1 cellular context compared by ENCODE assay signal in genomic region chr19:48203794-48204628, GRCh38.
TF ChIP-seq lines count a peak whose summit lies in the region.

No MANE protein-coding gene starts in this region.

TF ChIP-seq in HEK293, 187 proteins besides CTCF, POLR2A, EP300 and RAD21 (continued from another document):
- TF ChIP-seq ZNF555 (tag by site-specific recombination; conservative IDR thresholded peaks at IDR 0.05) (no peak), ZNF155 (tag by site-specific recombination; IDR thresholded peaks at IDR 0.05) (no peak), SCRT1 (tag by site-specific recombination; IDR thresholded peaks at IDR 0.05; ENCODE audit: borderline replicate concordance) (peak; percentile 95), ZNF623 (tag by site-specific recombination; IDR thresholded peaks at IDR 0.05) (no peak), ZNF514 (tag by site-specific recombination; IDR thresholded peaks at IDR 0.05) (no peak), ZSCAN16 (tag by site-specific recombination; IDR thresholded peaks at IDR 0.05) (no peak), ZNF223 (tag by site-specific recombination; IDR thresholded peaks at IDR 0.05) (no peak), KLF7 (tag by site-specific recombination; IDR thresholded peaks at IDR 0.05; ENCODE audit: borderline replicate concordance) (no peak), ZNF311 (tag by site-specific recombination; IDR thresholded peaks at IDR 0.05; ENCODE audit: borderline replicate concordance) (no peak), ZNF501 (tag by site-specific recombination; IDR thresholded peaks at IDR 0.05) (no peak), ZNF366 (tag by site-specific recombination; conservative IDR thresholded peaks at IDR 0.05) (peak; percentile 73), ZNF548 (tag by site-specific recombination; IDR thresholded peaks at IDR 0.05) (no peak), ZNF529 (tag by site-specific recombination; IDR thresholded peaks at IDR 0.05; ENCODE audit: insufficient replicate concordance) (no peak), ZNF707 (tag by site-specific recombination; IDR thresholded peaks at IDR 0.05) (no peak), ZBTB20 (tag by site-specific recombination; IDR thresholded peaks at IDR 0.05) (0 out of 2 replicates have a peak, but pooled peaks have one; percentile 9), ZNF629 (tag by site-specific recombination; IDR thresholded peaks at IDR 0.05) (0 out of 2 replicates have a peak, but pooled peaks have one; percentile 26), PRDM10 (tag by site-specific recombination; IDR thresholded peaks at IDR 0.05) (no peak), INSM2 (tag by site-specific recombination; IDR thresholded peaks at IDR 0.05) (no peak), ZNF654 (tag by site-specific recombination; IDR thresholded peaks at IDR 0.05; ENCODE audit: low read depth) (no peak), GLIS2 (tag by site-specific recombination; IDR thresholded peaks at IDR 0.05) (peak; percentile 52; the same call in 1 of the 2 replicates), ZNF184 (tag by site-specific recombination; IDR thresholded peaks at IDR 0.05) (no peak), ZNF777 (tag by site-specific recombination; IDR thresholded peaks at IDR 0.05; ENCODE audit: borderline replicate concordance) (no peak), ZNF571 (tag by site-specific recombination; IDR thresholded peaks at IDR 0.05) (no peak), EGR2 (tag by site-specific recombination; IDR thresholded peaks at IDR 0.05; ENCODE audit: low read depth) (peak; percentile 57), ZNF473 (tag by site-specific recombination; IDR thresholded peaks at IDR 0.05) (no peak), ZNF792 (tag by site-specific recombination; IDR thresholded peaks at IDR 0.05) (no peak; the same call in 1 of the 2 replicates), MZF1 (tag by site-specific recombination; IDR thresholded peaks at IDR 0.05; ENCODE audit: borderline replicate concordance) (peak; percentile 72), ZNF324 (tag by site-specific recombination; IDR thresholded peaks at IDR 0.05) (no peak), ZNF174 (tag by site-specific recombination; IDR thresholded peaks at IDR 0.05) (no peak), ZNF837 (tag by site-specific recombination; IDR thresholded peaks at IDR 0.05) (no peak), ZNF138 (tag by site-specific recombination; IDR thresholded peaks at IDR 0.05; ENCODE audit: borderline replicate concordance) (no peak)
- TF ChIP-seq, protein P1, sequence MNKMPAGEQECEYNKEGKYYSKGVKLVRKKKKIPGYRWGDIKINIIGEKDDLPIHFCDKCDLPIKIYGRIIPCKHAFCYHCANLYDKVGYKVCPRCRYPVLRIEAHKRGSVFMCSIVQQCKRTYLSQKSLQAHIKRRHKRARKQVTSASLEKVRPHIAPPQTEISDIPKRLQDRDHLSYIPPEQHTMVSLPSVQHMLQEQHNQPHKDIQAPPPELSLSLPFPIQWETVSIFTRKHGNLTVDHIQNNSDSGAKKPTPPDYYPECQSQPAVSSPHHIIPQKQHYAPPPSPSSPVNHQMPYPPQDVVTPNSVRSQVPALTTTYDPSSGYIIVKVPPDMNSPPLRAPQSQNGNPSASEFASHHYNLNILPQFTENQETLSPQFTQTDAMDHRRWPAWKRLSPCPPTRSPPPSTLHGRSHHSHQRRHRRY (tag by site-specific recombination; IDR thresholded peaks at IDR 0.05): no peak
- TF ChIP-seq, protein P2, sequence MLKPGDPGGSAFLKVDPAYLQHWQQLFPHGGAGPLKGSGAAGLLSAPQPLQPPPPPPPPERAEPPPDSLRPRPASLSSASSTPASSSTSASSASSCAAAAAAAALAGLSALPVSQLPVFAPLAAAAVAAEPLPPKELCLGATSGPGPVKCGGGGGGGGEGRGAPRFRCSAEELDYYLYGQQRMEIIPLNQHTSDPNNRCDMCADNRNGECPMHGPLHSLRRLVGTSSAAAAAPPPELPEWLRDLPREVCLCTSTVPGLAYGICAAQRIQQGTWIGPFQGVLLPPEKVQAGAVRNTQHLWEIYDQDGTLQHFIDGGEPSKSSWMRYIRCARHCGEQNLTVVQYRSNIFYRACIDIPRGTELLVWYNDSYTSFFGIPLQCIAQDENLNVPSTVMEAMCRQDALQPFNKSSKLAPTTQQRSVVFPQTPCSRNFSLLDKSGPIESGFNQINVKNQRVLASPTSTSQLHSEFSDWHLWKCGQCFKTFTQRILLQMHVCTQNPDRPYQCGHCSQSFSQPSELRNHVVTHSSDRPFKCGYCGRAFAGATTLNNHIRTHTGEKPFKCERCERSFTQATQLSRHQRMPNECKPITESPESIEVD (tag by site-specific recombination; IDR thresholded peaks at IDR 0.05): no peak
- TF ChIP-seq, protein P3, sequence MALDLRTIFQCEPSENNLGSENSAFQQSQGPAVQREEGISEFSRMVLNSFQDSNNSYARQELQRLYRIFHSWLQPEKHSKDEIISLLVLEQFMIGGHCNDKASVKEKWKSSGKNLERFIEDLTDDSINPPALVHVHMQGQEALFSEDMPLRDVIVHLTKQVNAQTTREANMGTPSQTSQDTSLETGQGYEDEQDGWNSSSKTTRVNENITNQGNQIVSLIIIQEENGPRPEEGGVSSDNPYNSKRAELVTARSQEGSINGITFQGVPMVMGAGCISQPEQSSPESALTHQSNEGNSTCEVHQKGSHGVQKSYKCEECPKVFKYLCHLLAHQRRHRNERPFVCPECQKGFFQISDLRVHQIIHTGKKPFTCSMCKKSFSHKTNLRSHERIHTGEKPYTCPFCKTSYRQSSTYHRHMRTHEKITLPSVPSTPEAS (tag by site-specific recombination; IDR thresholded peaks at IDR 0.05): no peak
- TF ChIP-seq, protein P4, sequence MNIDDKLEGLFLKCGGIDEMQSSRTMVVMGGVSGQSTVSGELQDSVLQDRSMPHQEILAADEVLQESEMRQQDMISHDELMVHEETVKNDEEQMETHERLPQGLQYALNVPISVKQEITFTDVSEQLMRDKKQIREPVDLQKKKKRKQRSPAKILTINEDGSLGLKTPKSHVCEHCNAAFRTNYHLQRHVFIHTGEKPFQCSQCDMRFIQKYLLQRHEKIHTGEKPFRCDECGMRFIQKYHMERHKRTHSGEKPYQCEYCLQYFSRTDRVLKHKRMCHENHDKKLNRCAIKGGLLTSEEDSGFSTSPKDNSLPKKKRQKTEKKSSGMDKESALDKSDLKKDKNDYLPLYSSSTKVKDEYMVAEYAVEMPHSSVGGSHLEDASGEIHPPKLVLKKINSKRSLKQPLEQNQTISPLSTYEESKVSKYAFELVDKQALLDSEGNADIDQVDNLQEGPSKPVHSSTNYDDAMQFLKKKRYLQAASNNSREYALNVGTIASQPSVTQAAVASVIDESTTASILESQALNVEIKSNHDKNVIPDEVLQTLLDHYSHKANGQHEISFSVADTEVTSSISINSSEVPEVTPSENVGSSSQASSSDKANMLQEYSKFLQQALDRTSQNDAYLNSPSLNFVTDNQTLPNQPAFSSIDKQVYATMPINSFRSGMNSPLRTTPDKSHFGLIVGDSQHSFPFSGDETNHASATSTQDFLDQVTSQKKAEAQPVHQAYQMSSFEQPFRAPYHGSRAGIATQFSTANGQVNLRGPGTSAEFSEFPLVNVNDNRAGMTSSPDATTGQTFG (tag by site-specific recombination; IDR thresholded peaks at IDR 0.05; ENCODE audit: borderline replicate concordance): no peak
- TF ChIP-seq, protein P5, sequence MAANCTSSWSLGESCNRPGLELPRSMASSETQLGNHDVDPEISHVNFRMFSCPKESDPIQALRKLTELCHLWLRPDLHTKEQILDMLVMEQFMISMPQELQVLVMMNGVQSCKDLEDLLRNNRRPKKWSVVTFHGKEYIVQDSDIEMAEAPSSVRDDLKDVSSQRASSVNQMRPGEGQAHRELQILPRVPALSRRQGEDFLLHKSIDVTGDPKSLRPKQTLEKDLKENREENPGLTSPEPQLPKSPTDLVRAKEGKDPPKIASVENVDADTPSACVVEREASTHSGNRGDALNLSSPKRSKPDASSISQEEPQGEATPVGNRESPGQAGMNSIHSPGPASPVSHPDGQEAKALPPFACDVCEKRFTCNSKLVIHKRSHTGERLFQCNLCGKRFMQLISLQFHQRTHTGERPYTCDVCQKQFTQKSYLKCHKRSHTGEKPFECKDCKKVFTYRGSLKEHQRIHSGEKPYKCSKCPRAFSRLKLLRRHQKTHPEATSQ (tag by site-specific recombination; IDR thresholded peaks at IDR 0.05): no peak
- TF ChIP-seq, protein P6, sequence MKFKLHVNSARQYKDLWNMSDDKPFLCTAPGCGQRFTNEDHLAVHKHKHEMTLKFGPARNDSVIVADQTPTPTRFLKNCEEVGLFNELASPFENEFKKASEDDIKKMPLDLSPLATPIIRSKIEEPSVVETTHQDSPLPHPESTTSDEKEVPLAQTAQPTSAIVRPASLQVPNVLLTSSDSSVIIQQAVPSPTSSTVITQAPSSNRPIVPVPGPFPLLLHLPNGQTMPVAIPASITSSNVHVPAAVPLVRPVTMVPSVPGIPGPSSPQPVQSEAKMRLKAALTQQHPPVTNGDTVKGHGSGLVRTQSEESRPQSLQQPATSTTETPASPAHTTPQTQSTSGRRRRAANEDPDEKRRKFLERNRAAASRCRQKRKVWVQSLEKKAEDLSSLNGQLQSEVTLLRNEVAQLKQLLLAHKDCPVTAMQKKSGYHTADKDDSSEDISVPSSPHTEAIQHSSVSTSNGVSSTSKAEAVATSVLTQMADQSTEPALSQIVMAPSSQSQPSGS (tag by site-specific recombination; IDR thresholded peaks at IDR 0.05; ENCODE audit: low read depth): no peak
